In genomic region chr11:66643745-66644437, GRCh38 we compare ENCODE assay signal across 11 cellular contexts. TPM values are rescaled to one million over a fixed set of nuclear protein-coding genes. Genes with fewer than 3 reads are reported as not detected.
DNase-seq lines count a peak whose midpoint lies in the region; ATAC-seq, FAIRE-seq and TF ChIP-seq lines count a peak whose summit lies in the region.
"Had no signal": no experiment of that assay in that cellular context is flagged by ENCODE, and none has a peak within 500 bp of the region (broad histone marks: within the 10 kb centered on the region; RNA-seq: fewer than 3 reads in every experiment).

No MANE protein-coding gene starts in this region.

- CTCF ChIA-PET in K562 (lab: Yijun Ruan, JAX; ENCODE audit: low intra/inter-chr PET ratio): no interaction called here

- H3K27me3 ChIP-seq in HUES48 (ENCODE audit: control insufficient read depth, insufficient read depth, low read length) (no peaks in the 10 kb centered on the region), K562 (ENCODE audit: control insufficient read depth in 2 of 2, insufficient read depth in 2 of 2, low read length in 2 of 2) (no peaks in the 10 kb centered on the region), neural progenitor cell (no peaks in the 10 kb centered on the region)

- intact Hi-C loops in K562 (cut with micrococcal nuclease): no loop called here

- no peak for FAIRE-seq in K562 (lab: Jason Lieb, UNC)
- FAIRE-seq in frontal cortex (lab: Jason Lieb, UNC): no peak
- FAIRE-seq: keratinocyte had no signal

- no peak overlapping the region for H3K9ac ChIP-seq in HUES48 (ENCODE audit: low read depth, low read length)
- peak overlapping the region in 1 of 2 experiments; percentile 47; a peak in 2 of 4 replicates for H3K9ac ChIP-seq in K562 (ENCODE audit: insufficient read depth in 1 of 2, low read depth in 2 of 2, low read length in 2 of 2)
- H3K9ac ChIP-seq in neural progenitor cell: peak overlapping the region; percentile 31

- BruUV-seq in K562 (replicated peaks; lab: Mats Ljungman, UMichigan): no TSS peak

- DNase-seq in K562 (ENCODE audit: extremely low read depth in 1 of 4, low spot score in 3 of 4) (no peak), neural progenitor cell (ENCODE audit: low spot score) (no peak), KBM-7 (no peak), NCI-H446 (lab: John Stamatoyannopoulos, UW) (no peak), frontal cortex (ENCODE audit: low spot score in 2 of 2) (no peak)
- DNase-seq: effector CD8-positive, alpha-beta T cell; EL; NCI-H524 had no signal

- H3K4me2 ChIP-seq in K562 (ENCODE audit: insufficient read depth, low read length) (no peak overlapping the region), neural progenitor cell (peak overlapping the region; percentile 84)

- H3K9me3 ChIP-seq in HUES48 (ENCODE audit: control insufficient read depth, insufficient read depth, low read length) (no peaks in the 10 kb centered on the region), K562 (replicated peaks; ENCODE audit: control insufficient read depth, insufficient read depth, low read depth, low read length) (no peaks in the 10 kb centered on the region), neural progenitor cell (ENCODE audit: low read depth) (no peaks in the 10 kb centered on the region)

- H2AFZ ChIP-seq in K562 (ENCODE audit: low read depth, low read length): no peak overlapping the region
- no peak overlapping the region for H2AFZ ChIP-seq in neural progenitor cell (replicated peaks)

- no peak overlapping the region for H3K27ac Mint-ChIP-seq in neural progenitor cell

- no peak overlapping the region for H3K4me3 Mint-ChIP-seq in neural progenitor cell

- H3K79me2 ChIP-seq in K562 (ENCODE audit: control insufficient read depth, insufficient read depth, low read length) (peaks cover 98% of the 10 kb centered on the region), neural progenitor cell (ENCODE audit: low read depth) (peaks cover 100% of the 10 kb centered on the region)

- POLR2A ChIA-PET in K562 (lab: Yijun Ruan, JAX): interaction anchor here (1.1 to 26.4 kb wide), 4 partner anchors 7 to 30 kb away, joined by 3 to 387 read pairs (median 71); partner anchors contain the start of gene RBM14

- H3K36me3 Mint-ChIP-seq in neural progenitor cell: peaks cover 67% of the 10 kb centered on the region

- H3K36me3 ChIP-seq in HUES48 (ENCODE audit: control insufficient read depth, insufficient read depth, low read length): peaks cover 93% of the 10 kb centered on the region
- peaks cover 94% of the 10 kb centered on the region for H3K36me3 ChIP-seq in K562 (ENCODE audit: control insufficient read depth, insufficient read depth, low read length)
- peaks cover 29% of the 10 kb centered on the region for H3K36me3 ChIP-seq in neural progenitor cell

- H3K4me3 ChIP-seq in HUES48 (ENCODE audit: low read depth, low read length) (0 out of 2 replicates have a peak overlapping the region, but pooled peaks have one; percentile 7), K562 (no peak overlapping the region), neural progenitor cell (peak overlapping the region; percentile 77)

- H4K20me1 ChIP-seq in K562 (replicated peaks; ENCODE audit: control insufficient read depth, insufficient read depth, low read length) (peaks cover 76% of the 10 kb centered on the region), neural progenitor cell (ENCODE audit: low read depth) (peaks cover 100% of the 10 kb centered on the region)

- in situ Hi-C loops in K562 (cut with MboI) (no loop called here), KBM-7 (cut with MboI; ENCODE audit: low pct_unique_long_range_greater_than_20kb, low sequenced_read_pairs) (no loop called here)

- peaks cover 23% of the 10 kb centered on the region for H3K4me1 ChIP-seq in HUES48 (ENCODE audit: control insufficient read depth, insufficient read depth, low read length)
- peaks cover 14 to 24% of the 10 kb centered on the region in 2 experiments for H3K4me1 ChIP-seq in K562 (replicated peaks in 1 of 2; ENCODE audit: control insufficient read depth in 2 of 2, insufficient read depth in 2 of 2, low read length in 2 of 2)
- peaks cover 44% of the 10 kb centered on the region for H3K4me1 ChIP-seq in neural progenitor cell

- H3F3A ChIP-seq in neural progenitor cell (ENCODE audit: low read depth): peaks cover 54% of the 10 kb centered on the region

- H3K27ac ChIP-seq in HUES48 (ENCODE audit: low read depth, low read length) (no peak overlapping the region), K562 (ENCODE audit: extremely low read depth, low read depth, low read length) (no peak overlapping the region), neural progenitor cell (no peak overlapping the region)

- no peak for TF ChIP-seq EP300 in K562 (IDR thresholded peaks at IDR 0.05; ENCODE audit: low read length)

- no peak for TF ChIP-seq RAD21 in K562 (CRISPR knock-in tag; conservative IDR thresholded peaks at IDR 0.05 in 1 of 2, IDR thresholded peaks at IDR 0.05 in 1 of 2)

- WGBS in K562 (ENCODE audit: insufficient coverage, low coverage, missing lambda C conversion rate): 95% methylated on average over 22 of the region's 24 CpGs

- H3K4me1 Mint-ChIP-seq in neural progenitor cell: peaks cover 56% of the 10 kb centered on the region

- no peak for TF ChIP-seq POLR2A in K562 (conservative IDR thresholded peaks at IDR 0.05)

- H3K27me3 Mint-ChIP-seq in neural progenitor cell (ENCODE audit: insufficient read depth, low read depth): peaks cover 5% of the 10 kb centered on the region

- TF ChIP-seq CTCF in K562 (IDR thresholded peaks at IDR 0.05 in 2 of 3, conservative IDR thresholded peaks at IDR 0.05 in 1 of 3; ENCODE audit: insufficient read depth in 2 of 3, low read depth in 1 of 3, low read length in 3 of 3) (no peak), neural progenitor cell (IDR thresholded peaks at IDR 0.05) (no peak)

- H3K9me1 ChIP-seq in K562 (ENCODE audit: control insufficient read depth, insufficient read depth, low read length): peaks cover 6% of the 10 kb centered on the region

- no peak for ATAC-seq in K562
- ATAC-seq: sciatic nerve had no signal

- no peaks in the 10 kb centered on the region for H3K9me3 Mint-ChIP-seq in neural progenitor cell

RNA-seq across cellular contexts. Expression of gene RBM4, which starts 5.4 kb away (rescaled TPM):
- total RNA-seq in K562 (2011; cell fraction: chromatin; rRNA removed; ENCODE audit: low replicate concordance): 223 and 345 TPM in 2 replicates
- total RNA-seq in K562 (2011; cell fraction: nucleolus; rRNA removed): 143 and 146 TPM in 2 replicates
- 228 and 300 TPM in 2 replicates for total RNA-seq in K562 (2011; cell fraction: nucleoplasm; rRNA removed)
- total RNA-seq in K562 (2014; rRNA removed): 81.6 and 109 TPM in 2 replicates
- total RNA-seq in K562 (2014; rRNA removed; fragmentation: Illumina TruSeq; extraction: Trizol): 118 and 120 TPM in 2 replicates
- 111 and 112 TPM in 2 replicates for total RNA-seq in K562 (2015; rRNA removed; fragmentation: Illumina TruSeq; extraction: Trizol)
- 116 and 120 TPM in 2 replicates for total RNA-seq in K562 (2021)
- 177 and 207 TPM in 2 replicates for polyA plus RNA-seq in K562 (2011; rRNA removed)
- polyA plus RNA-seq in K562 (2011; cell fraction: cytosol; rRNA removed): 239 and 259 TPM in 2 replicates
- 128 and 204 TPM in 2 replicates for polyA plus RNA-seq in K562 (2011; cell fraction: nucleus; rRNA removed)
- 109 and 163 TPM in 2 replicates for polyA plus RNA-seq in K562 (2012)
- polyA plus RNA-seq in K562 (2014; fragmentation: Illumina TruSeq; extraction: Trizol): 115 and 122 TPM in 2 replicates
- 100 to 1,000 TPM; 223 to 233 TPM for polyA plus RNA-seq in K562 (2014; fragmentation: Nextera tagmentation; extraction: Ambion mirVana)
- 131 and 146 TPM in 2 replicates for polyA plus RNA-seq in K562 (2014; rRNA removed)
- 352 and 358 TPM in 2 replicates for polyA minus RNA-seq in K562 (2011; rRNA and poly(A)+ RNA removed)
- polyA minus RNA-seq in K562 (2011; cell fraction: cytosol; rRNA and poly(A)+ RNA removed): 50.7 and 53.3 TPM in 2 replicates
- 67.7 and 120 TPM in 2 replicates for polyA minus RNA-seq in K562 (2011; cell fraction: nucleus; rRNA and poly(A)+ RNA removed)
- total RNA-seq in neural progenitor cell (ENCODE audit: low replicate concordance): 172 and 206 TPM in 2 replicates
- 137 TPM for total RNA-seq in frontal cortex

RNA-seq across cellular contexts. Expression of gene RBM14, which starts 27.5 kb away (rescaled TPM):
- total RNA-seq in K562 (2011; cell fraction: chromatin; rRNA removed; ENCODE audit: low replicate concordance): 275 and 353 TPM in 2 replicates
- total RNA-seq in K562 (2011; cell fraction: nucleolus; rRNA removed): 200 and 204 TPM in 2 replicates
- total RNA-seq in K562 (2011; cell fraction: nucleoplasm; rRNA removed): 221 and 253 TPM in 2 replicates
- 50.3 and 67.3 TPM in 2 replicates for total RNA-seq in K562 (2014; rRNA removed)
- 39.7 and 42.5 TPM in 2 replicates for total RNA-seq in K562 (2014; rRNA removed; fragmentation: Illumina TruSeq; extraction: Trizol)
- 42.6 and 46.2 TPM in 2 replicates for total RNA-seq in K562 (2015; rRNA removed; fragmentation: Illumina TruSeq; extraction: Trizol)
- 131 and 141 TPM in 2 replicates for total RNA-seq in K562 (2021)
- 23.3 and 46.7 TPM in 2 replicates for polyA plus RNA-seq in K562 (2011; rRNA removed)
- 41.1 and 79.3 TPM in 2 replicates for polyA plus RNA-seq in K562 (2011; cell fraction: cytosol; rRNA removed)
- polyA plus RNA-seq in K562 (2011; cell fraction: nucleus; rRNA removed): 74.4 and 101 TPM in 2 replicates
- 52.3 and 93.5 TPM in 2 replicates for polyA plus RNA-seq in K562 (2012)
- 44.8 and 57.8 TPM in 2 replicates for polyA plus RNA-seq in K562 (2014; fragmentation: Illumina TruSeq; extraction: Trizol)
- polyA plus RNA-seq in K562 (2014; fragmentation: Nextera tagmentation; extraction: Ambion mirVana): 1 to 10 TPM; 5.5 to 8.9 TPM
- 48.6 and 50.6 TPM in 2 replicates for polyA plus RNA-seq in K562 (2014; rRNA removed)
- 26.5 and 27.7 TPM in 2 replicates for polyA minus RNA-seq in K562 (2011; rRNA and poly(A)+ RNA removed)
- 54.7 and 65.2 TPM in 2 replicates for polyA minus RNA-seq in K562 (2011; cell fraction: cytosol; rRNA and poly(A)+ RNA removed)
- 47.8 and 57.0 TPM in 2 replicates for polyA minus RNA-seq in K562 (2011; cell fraction: nucleus; rRNA and poly(A)+ RNA removed)
- 38.2 and 63.8 TPM in 2 replicates for total RNA-seq in neural progenitor cell (ENCODE audit: low replicate concordance)
- 24.1 TPM for total RNA-seq in frontal cortex

RNA-seq across cellular contexts. Expression of gene RBM4B, which starts 33.8 kb away (rescaled TPM):
- total RNA-seq in K562 (2011; cell fraction: chromatin; rRNA removed; ENCODE audit: low replicate concordance): 71.9 and 81.9 TPM in 2 replicates
- 44.4 and 49.7 TPM in 2 replicates for total RNA-seq in K562 (2011; cell fraction: nucleolus; rRNA removed)
- total RNA-seq in K562 (2011; cell fraction: nucleoplasm; rRNA removed): 60.9 and 75.6 TPM in 2 replicates
- total RNA-seq in K562 (2014; rRNA removed): 14.6 and 16.1 TPM in 2 replicates
- total RNA-seq in K562 (2014; rRNA removed; fragmentation: Illumina TruSeq; extraction: Trizol): 18.8 and 19.9 TPM in 2 replicates
- 23.3 and 23.8 TPM in 2 replicates for total RNA-seq in K562 (2015; rRNA removed; fragmentation: Illumina TruSeq; extraction: Trizol)
- 16.9 and 17.8 TPM in 2 replicates for total RNA-seq in K562 (2021)
- polyA plus RNA-seq in K562 (2011; rRNA removed): 39.5 and 39.9 TPM in 2 replicates
- 21.2 and 30.5 TPM in 2 replicates for polyA plus RNA-seq in K562 (2011; cell fraction: cytosol; rRNA removed)
- polyA plus RNA-seq in K562 (2011; cell fraction: nucleus; rRNA removed): 108 and 136 TPM in 2 replicates
- polyA plus RNA-seq in K562 (2012): 19.0 and 22.8 TPM in 2 replicates
- polyA plus RNA-seq in K562 (2014; fragmentation: Illumina TruSeq; extraction: Trizol): 22.4 and 23.7 TPM in 2 replicates
- polyA plus RNA-seq in K562 (2014; fragmentation: Nextera tagmentation; extraction: Ambion mirVana): 10 to 100 TPM; 29.7 to 32.3 TPM
- polyA plus RNA-seq in K562 (2014; rRNA removed): 31.7 and 33.0 TPM in 2 replicates
- polyA minus RNA-seq in K562 (2011; rRNA and poly(A)+ RNA removed): 25.3 and 29.5 TPM in 2 replicates
- polyA minus RNA-seq in K562 (2011; cell fraction: cytosol; rRNA and poly(A)+ RNA removed): 7.0 and 8.5 TPM in 2 replicates
- 18.6 and 29.1 TPM in 2 replicates for polyA minus RNA-seq in K562 (2011; cell fraction: nucleus; rRNA and poly(A)+ RNA removed)
- 30.2 and 40.6 TPM in 2 replicates for total RNA-seq in neural progenitor cell (ENCODE audit: low replicate concordance)
- total RNA-seq in frontal cortex: 102 TPM

RNA-seq across cellular contexts. Expression of gene CCS, which starts 50.9 kb away (rescaled TPM):
- 99.9 and 207 TPM in 2 replicates for total RNA-seq in K562 (2011; cell fraction: chromatin; rRNA removed; ENCODE audit: low replicate concordance)
- 128 and 140 TPM in 2 replicates for total RNA-seq in K562 (2011; cell fraction: nucleolus; rRNA removed)
- 100 and 106 TPM in 2 replicates for total RNA-seq in K562 (2011; cell fraction: nucleoplasm; rRNA removed)
- total RNA-seq in K562 (2014; rRNA removed): 28.3 and 31.0 TPM in 2 replicates
- 14.1 and 15.9 TPM in 2 replicates for total RNA-seq in K562 (2014; rRNA removed; fragmentation: Illumina TruSeq; extraction: Trizol)
- total RNA-seq in K562 (2015; rRNA removed; fragmentation: Illumina TruSeq; extraction: Trizol): 23.3 and 26.8 TPM in 2 replicates
- total RNA-seq in K562 (2021): 30.5 and 31.6 TPM in 2 replicates
- polyA plus RNA-seq in K562 (2011; rRNA removed): 33.1 and 47.0 TPM in 2 replicates
- polyA plus RNA-seq in K562 (2011; cell fraction: cytosol; rRNA removed): 37.8 and 37.9 TPM in 2 replicates
- 174 and 231 TPM in 2 replicates for polyA plus RNA-seq in K562 (2011; cell fraction: nucleus; rRNA removed)
- polyA plus RNA-seq in K562 (2012): 35.9 and 57.0 TPM in 2 replicates
- 18.7 and 23.7 TPM in 2 replicates for polyA plus RNA-seq in K562 (2014; fragmentation: Illumina TruSeq; extraction: Trizol)
- 1 to 10 TPM; 1.1 to 3.0 TPM for polyA plus RNA-seq in K562 (2014; fragmentation: Nextera tagmentation; extraction: Ambion mirVana)
- polyA plus RNA-seq in K562 (2014; rRNA removed): 46.6 and 46.8 TPM in 2 replicates
- 16.0 and 18.3 TPM in 2 replicates for polyA minus RNA-seq in K562 (2011; rRNA and poly(A)+ RNA removed)
- 15.1 and 19.8 TPM in 2 replicates for polyA minus RNA-seq in K562 (2011; cell fraction: cytosol; rRNA and poly(A)+ RNA removed)
- polyA minus RNA-seq in K562 (2011; cell fraction: nucleus; rRNA and poly(A)+ RNA removed): 27.5 and 28.9 TPM in 2 replicates
- total RNA-seq in neural progenitor cell (ENCODE audit: low replicate concordance): 44.3 and 76.1 TPM in 2 replicates
- total RNA-seq in frontal cortex: 19.2 TPM

RNA-seq across cellular contexts. Expression of gene CCDC87, which starts 51.0 kb away (rescaled TPM):
- 1.0 and 1.9 TPM in 2 replicates for total RNA-seq in K562 (2011; cell fraction: chromatin; rRNA removed; ENCODE audit: low replicate concordance)
- 1.3 and 1.7 TPM in 2 replicates for total RNA-seq in K562 (2011; cell fraction: nucleolus; rRNA removed)
- 0.99 and 1.4 TPM in 2 replicates for total RNA-seq in K562 (2011; cell fraction: nucleoplasm; rRNA removed)
- total RNA-seq in K562 (2014; rRNA removed) (0.09 and 0.33 TPM in 2 replicates), K562 (2014; rRNA removed; fragmentation: Illumina TruSeq; extraction: Trizol) (0.13 and 0.18 TPM in 2 replicates), K562 (2015; rRNA removed; fragmentation: Illumina TruSeq; extraction: Trizol) (0.25 and 0.30 TPM in 2 replicates), K562 (2021) (0.40 and 0.44 TPM in 2 replicates), neural progenitor cell (ENCODE audit: low replicate concordance) (0.22 and 1.2 TPM in 2 replicates), frontal cortex (1.2 TPM)
- polyA plus RNA-seq in K562 (2011; rRNA removed) (0.06 and 0.12 TPM in 2 replicates), K562 (2014; fragmentation: Illumina TruSeq; extraction: Trizol) (0.12 and 0.33 TPM in 2 replicates), K562 (2014; fragmentation: Nextera tagmentation; extraction: Ambion mirVana) (under 1 TPM in 1 of 2 experiments, not detected in 1; 0.03 TPM), K562 (2014; rRNA removed) (0.12 TPM in 1 of 2 replicates, not detected in the other)
- polyA plus RNA-seq in K562 (2011; cell fraction: cytosol; rRNA removed): 0.09 and 0.10 TPM in 2 replicates
- polyA plus RNA-seq in K562 (2011; cell fraction: nucleus; rRNA removed): 0.18 and 0.26 TPM in 2 replicates
- polyA plus RNA-seq in K562 (2012): 0.11 and 0.20 TPM in 2 replicates
- polyA minus RNA-seq in K562 (2011; rRNA and poly(A)+ RNA removed): 0.21 and 0.32 TPM in 2 replicates
- polyA minus RNA-seq in K562 (2011; cell fraction: cytosol; rRNA and poly(A)+ RNA removed): 0.46 TPM in 1 of 2 replicates, not detected in the other
- polyA minus RNA-seq in K562 (2011; cell fraction: nucleus; rRNA and poly(A)+ RNA removed): 0.40 and 1.00 TPM in 2 replicates
